Comparison of ENCODE assay signal across 19 cellular contexts in the genomic region with DNA sequence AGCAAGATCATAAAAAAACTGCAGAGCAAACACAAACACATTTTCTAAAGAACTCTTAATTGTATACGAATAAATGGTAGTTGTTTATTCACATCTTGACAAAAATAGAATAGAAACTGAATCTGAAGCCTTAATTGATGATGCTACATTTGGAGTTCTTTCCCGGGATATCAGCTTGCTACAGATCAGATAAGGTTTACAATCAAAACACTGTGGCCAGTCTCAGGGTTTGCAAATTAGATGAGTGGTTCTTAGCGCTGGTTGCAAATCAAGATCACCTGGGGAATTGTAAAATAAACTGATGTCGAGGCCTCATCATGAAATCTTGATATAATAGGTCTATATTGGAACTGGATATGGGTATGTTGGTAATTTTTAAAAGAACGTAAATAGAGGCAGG.
"Had no signal": no experiment of that assay in that cellular context is flagged by ENCODE, and none has a peak within 500 bp of the region (broad histone marks: within the 10 kb centered on the region; RNA-seq: fewer than 3 reads in every experiment).

No MANE protein-coding gene starts in this region.

- DNase-seq: activated CD4-positive, alpha-beta memory T cell treated with anti-CD3 and anti-CD28 coated beads for 36 hours; activated CD4-positive, alpha-beta T cell treated with anti-CD3 and anti-CD28 coated beads, Interleukin-2, amount 10 ng/mL, durations not matched to agents 7 days and 5 days; activated CD4-positive, CD25-positive, alpha-beta regulatory T cell; activated CD8-positive, alpha-beta memory T cell treated with anti-CD3 and anti-CD28 coated beads for 24 hours; activated gamma-delta T cell; activated naive CD4-positive, alpha-beta T cell treated with anti-CD3 and anti-CD28 coated beads for 36 hours; activated T-cell treated with anti-CD3 and anti-CD28 coated beads, Interleukin-2, amount 50 U/mL, for 4 hours; anterior cingulate cortex; cerebellar nuclear complex; NCI-H1694; NCI-H2029; NCI-H446; NCI-H524; NCI-H774; Peyer's patch; Right ventricle myocardium superior; SJCRH30; T-helper 17 cell; T-helper 9 cell had no signal

- ATAC-seq: activated T-cell treated with anti-CD3 and anti-CD28 coated beads, Interleukin-2, amount 50 U/mL, for 4 hours; T-helper 17 cell had no signal
